In genomic region chr13:50780201-50781015, GRCh38 we compare ENCODE assay signal across 19 cellular contexts.
"Had no signal": no experiment of that assay in that cellular context is flagged by ENCODE, and none has a peak within 500 bp of the region (broad histone marks: within the 10 kb centered on the region; RNA-seq: fewer than 3 reads in every experiment).

No MANE protein-coding gene starts in this region.

- H3K4me3 Mint-ChIP-seq: activated naive CD4-positive, alpha-beta T cell treated with anti-CD3 and anti-CD28 coated beads for 36 hours; activated T-cell treated with anti-CD3 and anti-CD28 coated beads, Interleukin-2, amount 50 U/mL, for 4 hours; immature natural killer cell; memory B cell; naive B cell; neural progenitor cell had no signal

- H3K27ac Mint-ChIP-seq: activated naive CD4-positive, alpha-beta T cell treated with anti-CD3 and anti-CD28 coated beads for 36 hours; immature natural killer cell; memory B cell; naive B cell; neural progenitor cell had no signal

- H3K4me3 ChIP-seq: heart right ventricle, mucosa of descending colon, neural progenitor cell, prostate gland, right atrium auricular region, tibial artery had no signal

- ATAC-seq: activated T-cell treated with anti-CD3 and anti-CD28 coated beads, Interleukin-2, amount 50 U/mL, for 4 hours; esophagus mucosa; heart right ventricle; mucosa of descending colon had no signal

- H3K4me1 Mint-ChIP-seq: immature natural killer cell, neural progenitor cell had no signal

- H3K36me3 Mint-ChIP-seq: neural progenitor cell had no signal

- DNase-seq: activated CD4-positive, alpha-beta T cell treated with anti-CD3 and anti-CD28 coated beads, Interleukin-2, amount 50 U/mL, for 1 hour; activated CD8-positive, alpha-beta memory T cell treated with anti-CD3 and anti-CD28 coated beads, Interleukin-2, amount 50 U/mL, for 4 hours; activated naive CD4-positive, alpha-beta T cell treated with anti-CD3 and anti-CD28 coated beads for 36 hours; activated T-cell treated with anti-CD3 and anti-CD28 coated beads, Interleukin-2, amount 50 U/mL, for 4 hours; effector CD4-positive, alpha-beta T cell; heart right ventricle; immature natural killer cell; mucosa of descending colon; naive B cell; stimulated activated CD4-positive, alpha-beta T cell treated with anti-CD3 and anti-CD28 coated beads, Interleukin-2, amount 100 ng/mL, for 24 hours; stimulated activated naive CD4-positive, alpha-beta T cell treated with Interleukin-2 at 50 U/mL for 16 hours; substantia nigra; T-helper 2 cell; tibial artery had no signal

- H3K27me3 Mint-ChIP-seq: memory B cell, naive B cell had no signal
